ENCODE assay signal across 8 cellular contexts in genomic region chr1:143698016-143698415, GRCh38.
DNase-seq lines count a peak whose midpoint lies in the region; ATAC-seq and TF ChIP-seq lines count a peak whose summit lies in the region.

No MANE protein-coding gene starts in this region.

- no peaks in the 10 kb centered on the region for H4K20me1 ChIP-seq in DOHH2 (ENCODE audit: control insufficient read depth, insufficient read depth, low read depth, low read length)

- no peak overlapping the region for H3K27ac ChIP-seq in DOHH2 (ENCODE audit: low read depth, low read length)
- H3K27ac ChIP-seq in effector memory CD4-positive, alpha-beta T cell (ENCODE audit: insufficient read depth, low read length, poor library complexity, severe bottlenecking), result no peak overlapping the region

- peak; percentile 96 for TF ChIP-seq RAD21 in Ishikawa (IDR thresholded peaks at IDR 0.05; ENCODE audit: low read depth)

- H3K27me3 ChIP-seq in DOHH2 (ENCODE audit: control insufficient read depth, low read length), result no peaks in the 10 kb centered on the region
- peaks cover 65% of the 10 kb centered on the region for H3K27me3 ChIP-seq in adipocyte (replicated peaks; ENCODE audit: control insufficient read depth, insufficient read depth, low read length)
- H3K27me3 ChIP-seq in effector memory CD4-positive, alpha-beta T cell (replicated peaks; ENCODE audit: control insufficient read depth, insufficient read depth, low read length, poor library complexity, severe bottlenecking), result peaks cover 10% of the 10 kb centered on the region

- TF ChIP-seq CTCF in DOHH2 (IDR thresholded peaks at IDR 0.05; ENCODE audit: low read depth, low read length, poor library complexity, severe bottlenecking), result peak; percentile 71
- no peak for TF ChIP-seq CTCF in omental fat pad (IDR thresholded peaks at IDR 0.05)

- no peak overlapping the region for H3K4me2 ChIP-seq in DOHH2 (ENCODE audit: low read length)

- H3K36me3 ChIP-seq in DOHH2 (ENCODE audit: control insufficient read depth, low read length) (no peaks in the 10 kb centered on the region), adipocyte (ENCODE audit: control insufficient read depth, insufficient read depth, low read length, severe bottlenecking) (no peaks in the 10 kb centered on the region)
- no peaks in the 10 kb centered on the region for H3K36me3 ChIP-seq in effector memory CD4-positive, alpha-beta T cell (ENCODE audit: control insufficient read depth, insufficient read depth, low read length)

- ATAC-seq in omental fat pad (ENCODE audit: low FRiP score), result no peak

- H3K4me3 ChIP-seq in DOHH2 (ENCODE audit: low read length) (no peak overlapping the region), adipocyte (ENCODE audit: low read length) (peak overlapping the region; percentile 50)
- no peak overlapping the region for H3K4me3 ChIP-seq in effector memory CD4-positive, alpha-beta T cell (ENCODE audit: insufficient read depth, low read depth, low read length, poor library complexity, severe bottlenecking)

- DNase-seq in adipocyte (ENCODE audit: low read depth) (peak; percentile 6), lung microvascular endothelial cell (ENCODE audit: low read depth in 2 of 2) (peak; percentile 36 to 43), RKO (ENCODE audit: low spot score) (no peak), omental fat pad (ENCODE audit: low spot score) (no peak), NCI-H345 (lab: John Stamatoyannopoulos, UW) (no peak)
- DNase-seq in effector memory CD4-positive, alpha-beta T cell, result no peak

- H3F3A ChIP-seq in DOHH2 (ENCODE audit: control insufficient read depth, insufficient read depth), result no peaks in the 10 kb centered on the region

- no peaks in the 10 kb centered on the region for H3K79me2 ChIP-seq in DOHH2 (ENCODE audit: control insufficient read depth, low read length)

- no peaks in the 10 kb centered on the region for H3K9me3 ChIP-seq in DOHH2 (ENCODE audit: control insufficient read depth, insufficient read depth, low read length)
- no peaks in the 10 kb centered on the region for H3K9me3 ChIP-seq in adipocyte (ENCODE audit: control insufficient read depth, low read length)
- no peaks in the 10 kb centered on the region for H3K9me3 ChIP-seq in effector memory CD4-positive, alpha-beta T cell (ENCODE audit: control insufficient read depth, low read length)

- no peak for TF ChIP-seq EP300 in Ishikawa (IDR thresholded peaks at IDR 0.05; ENCODE audit: borderline replicate concordance)

- no peaks in the 10 kb centered on the region for H3K9me2 ChIP-seq in DOHH2 (replicated peaks; ENCODE audit: control insufficient read depth, low read length)

- no peak overlapping the region for H3K9ac ChIP-seq in adipocyte (ENCODE audit: low read length)

- no peaks in the 10 kb centered on the region for H3K4me1 ChIP-seq in DOHH2 (ENCODE audit: control insufficient read depth, low read length)
- peaks cover 3% of the 10 kb centered on the region for H3K4me1 ChIP-seq in adipocyte (ENCODE audit: control insufficient read depth, insufficient read depth, low read length)
- H3K4me1 ChIP-seq in effector memory CD4-positive, alpha-beta T cell (ENCODE audit: control insufficient read depth, insufficient read depth, low read length, poor library complexity, severe bottlenecking), result no peaks in the 10 kb centered on the region

TF ChIP-seq in Ishikawa, 13 proteins besides CTCF, POLR2A, EP300 and RAD21:
- no peak for TF ChIP-seq REST (IDR thresholded peaks at IDR 0.05; ENCODE audit: low read depth)
- peak; percentile 47; the same call in 1 of the 2 replicates for TF ChIP-seq NFIC (IDR thresholded peaks at IDR 0.05)

Comparison
In these comparisons a context has a peak if more than half of its experiments do, and no peak if none do; other contexts are left out.
1. DNase-seq: peak in adipocyte (single experiment) and lung microvascular endothelial cell (2 of 2); none in RKO (single experiment), omental fat pad (single experiment), effector memory CD4-positive, alpha-beta T cell (0 of 3) and NCI-H345 (single experiment).